ENCODE assay signal across 22 cellular contexts in the genomic region with DNA sequence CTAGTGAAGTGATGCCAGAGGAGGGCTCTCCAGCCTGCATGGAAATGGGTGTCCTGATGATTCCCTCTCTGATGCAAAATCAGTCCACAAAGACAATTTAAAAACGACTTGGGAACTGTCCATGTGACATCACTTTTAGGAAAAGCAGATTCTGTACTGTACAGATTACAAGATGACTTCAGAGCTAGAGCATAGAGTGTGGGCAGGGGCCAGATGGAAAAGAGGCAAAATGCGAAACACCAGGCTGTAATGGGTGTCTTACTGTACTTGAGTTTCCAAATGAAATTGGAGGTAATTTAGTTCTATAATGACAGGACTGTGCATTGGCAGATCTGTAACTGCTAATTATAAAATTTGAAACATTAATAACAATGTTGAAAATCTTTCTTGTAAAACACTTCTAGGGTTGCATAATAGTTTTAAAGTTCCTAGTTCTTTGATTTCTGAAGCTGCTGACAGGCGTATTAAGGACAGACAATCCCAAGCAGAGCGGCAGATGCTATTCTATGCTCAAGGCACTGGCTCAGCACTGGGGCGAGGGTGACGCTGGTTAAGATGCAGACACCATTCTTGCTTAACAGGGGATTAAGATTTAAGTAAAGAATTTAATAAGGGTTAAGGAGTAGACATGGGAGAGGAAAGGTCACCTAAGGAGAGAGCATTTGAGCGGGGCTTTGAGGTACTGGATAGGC. TPM values are rescaled to one million over a fixed set of nuclear protein-coding genes. Genes with fewer than 3 reads are reported as not detected.
DNase-seq lines count a peak whose midpoint lies in the region; ATAC-seq and TF ChIP-seq lines count a peak whose summit lies in the region.
"Had no signal": no experiment of that assay in that cellular context is flagged by ENCODE, and none has a peak within 500 bp of the region (broad histone marks: within the 10 kb centered on the region; RNA-seq: fewer than 3 reads in every experiment).

No MANE protein-coding gene starts in this region.

- H3K27ac Mint-ChIP-seq in activated T-cell treated with anti-CD3 and anti-CD28 coated beads, Interleukin-2, amount 50 U/mL, for 24 hours: peak overlapping the region; percentile 28
- no peak overlapping the region for H3K27ac Mint-ChIP-seq in neural progenitor cell
- H3K27ac Mint-ChIP-seq: activated B cell treated with CpG ODN at 0.5 μM for 24 hours; stimulated activated naive B cell treated with anti-CD40 and anti-IgM and Interleukin-4, amounts not matched to agents 10 μg/mL and 1 μg/mL and 100 μg/mL, for 72 hours had no signal

- no peaks in the 10 kb centered on the region for H3F3A ChIP-seq in neural progenitor cell (ENCODE audit: low read depth)

- H3K79me2 ChIP-seq in neural progenitor cell (ENCODE audit: low read depth): no peaks in the 10 kb centered on the region

- H3K27me3 Mint-ChIP-seq in activated T-cell treated with anti-CD3 and anti-CD28 coated beads, Interleukin-2, amount 50 U/mL, for 24 hours: no peaks in the 10 kb centered on the region
- H3K27me3 Mint-ChIP-seq in neural progenitor cell (ENCODE audit: insufficient read depth, low read depth): no peaks in the 10 kb centered on the region
- H3K27me3 Mint-ChIP-seq: activated B cell treated with CpG ODN at 0.5 μM for 24 hours; CD4-positive, alpha-beta memory T cell; stimulated activated naive B cell treated with anti-CD40 and anti-IgM and Interleukin-4, amounts not matched to agents 10 μg/mL and 1 μg/mL and 100 μg/mL, for 72 hours had no signal

- ATAC-seq in GM21526 (IDR thresholded peaks at IDR 0.05; ENCODE audit: low FRiP score, unreplicated experiment): no peak
- no peak for ATAC-seq in GM21717 (IDR thresholded peaks at IDR 0.05; ENCODE audit: unreplicated experiment)
- ATAC-seq: body of pancreas; pancreas; stimulated activated naive B cell treated with anti-CD40 and anti-IgM and Interleukin-4, amounts not matched to agents 10 μg/mL and 1 μg/mL and 100 μg/mL, for 72 hours had no signal

- H3K27me3 ChIP-seq in skeletal muscle tissue (ENCODE audit: control insufficient read depth in 3 of 3, insufficient read depth in 3 of 3, low read length in 3 of 3): no peaks in the 10 kb centered on the region
- H3K27me3 ChIP-seq in neural progenitor cell: no peaks in the 10 kb centered on the region
- H3K27me3 ChIP-seq: body of pancreas, pancreas, SJCRH30, upper lobe of left lung had no signal

- H4K20me1 ChIP-seq in neural progenitor cell (ENCODE audit: low read depth): no peaks in the 10 kb centered on the region

- peaks cover 12 to 33% (median 29%) of the 10 kb centered on the region in 3 donors for H3K36me3 ChIP-seq in skeletal muscle tissue (ENCODE audit: control insufficient read depth in 3 of 3, insufficient read depth in 3 of 3, low read length in 3 of 3)
- H3K36me3 ChIP-seq in neural progenitor cell: no peaks in the 10 kb centered on the region

- H3K27ac ChIP-seq in skeletal muscle tissue (ENCODE audit: low read depth, low read length) (peak overlapping the region; percentile 43), neural progenitor cell (no peak overlapping the region)
- H3K27ac ChIP-seq: body of pancreas, pancreas, PC-9, SJCRH30, upper lobe of left lung had no signal

- H3K4me3 ChIP-seq in fibroblast of mammary gland (ENCODE audit: control insufficient read depth, low read depth, low read length): no peak overlapping the region
- no peak overlapping the region for H3K4me3 ChIP-seq in skeletal muscle tissue (ENCODE audit: low read length in 3 of 3)
- H3K4me3 ChIP-seq in neural progenitor cell: no peak overlapping the region
- H3K4me3 ChIP-seq: body of pancreas, pancreas, PC-9, SJCRH30, upper lobe of left lung had no signal

- no peaks in the 10 kb centered on the region for H3K9me3 Mint-ChIP-seq in activated T-cell treated with anti-CD3 and anti-CD28 coated beads, Interleukin-2, amount 50 U/mL, for 24 hours
- no peaks in the 10 kb centered on the region for H3K9me3 Mint-ChIP-seq in neural progenitor cell
- H3K9me3 Mint-ChIP-seq: activated B cell treated with CpG ODN at 0.5 μM for 24 hours; CD4-positive, alpha-beta memory T cell; stimulated activated naive B cell treated with anti-CD40 and anti-IgM and Interleukin-4, amounts not matched to agents 10 μg/mL and 1 μg/mL and 100 μg/mL, for 72 hours had no signal

- H3K4me1 Mint-ChIP-seq in activated T-cell treated with anti-CD3 and anti-CD28 coated beads, Interleukin-2, amount 50 U/mL, for 24 hours (ENCODE audit: low read depth): peaks cover 19% of the 10 kb centered on the region
- peaks cover 1% of the 10 kb centered on the region for H3K4me1 Mint-ChIP-seq in neural progenitor cell
- H3K4me1 Mint-ChIP-seq: activated B cell treated with CpG ODN at 0.5 μM for 24 hours; stimulated activated naive B cell treated with anti-CD40 and anti-IgM and Interleukin-4, amounts not matched to agents 10 μg/mL and 1 μg/mL and 100 μg/mL, for 72 hours had no signal

- H3K9me3 ChIP-seq in skeletal muscle tissue (ENCODE audit: control insufficient read depth in 3 of 3, low read length in 3 of 3) (no peaks in the 10 kb centered on the region), neural progenitor cell (ENCODE audit: low read depth) (no peaks in the 10 kb centered on the region)
- H3K9me3 ChIP-seq: body of pancreas, pancreas, upper lobe of left lung had no signal

- no peak overlapping the region for H3K9ac ChIP-seq in skeletal muscle tissue (ENCODE audit: low read depth in 1 of 3, low read length in 3 of 3)
- no peak overlapping the region for H3K9ac ChIP-seq in neural progenitor cell

- peaks cover 80% of the 10 kb centered on the region for H3K36me3 Mint-ChIP-seq in activated T-cell treated with anti-CD3 and anti-CD28 coated beads, Interleukin-2, amount 50 U/mL, for 24 hours (ENCODE audit: low read depth)
- peaks cover 33% of the 10 kb centered on the region for H3K36me3 Mint-ChIP-seq in neural progenitor cell

- no peak overlapping the region for H3K4me3 Mint-ChIP-seq in activated T-cell treated with anti-CD3 and anti-CD28 coated beads, Interleukin-2, amount 50 U/mL, for 24 hours
- H3K4me3 Mint-ChIP-seq in neural progenitor cell: no peak overlapping the region
- H3K4me3 Mint-ChIP-seq: activated B cell treated with CpG ODN at 0.5 μM for 24 hours; CD4-positive, alpha-beta memory T cell; stimulated activated naive B cell treated with anti-CD40 and anti-IgM and Interleukin-4, amounts not matched to agents 10 μg/mL and 1 μg/mL and 100 μg/mL, for 72 hours had no signal

- H3K4me1 ChIP-seq in skeletal muscle tissue (ENCODE audit: control insufficient read depth in 3 of 3, insufficient read depth in 3 of 3, low read length in 3 of 3): peaks cover 4 to 30% (median 27%) of the 10 kb centered on the region in 3 donors
- no peaks in the 10 kb centered on the region for H3K4me1 ChIP-seq in neural progenitor cell
- H3K4me1 ChIP-seq: body of pancreas, pancreas, SJCRH30, upper lobe of left lung had no signal

- no peak overlapping the region for H2AFZ ChIP-seq in neural progenitor cell (replicated peaks)
- H2AFZ ChIP-seq: PC-9 had no signal

- DNase-seq in activated T-cell treated with anti-CD3 and anti-CD28 coated beads, Interleukin-2, amount 50 U/mL, for 24 hours: no peak
- no peak for DNase-seq in activated T-cell treated with anti-CD3 and anti-CD28 coated beads, Interleukin-2, amount 50 U/mL, for 48 hours
- DNase-seq in NCI-H524 (lab: John Stamatoyannopoulos, UW) (peak; percentile 79 to 94), fibroblast of mammary gland (ENCODE audit: low read depth) (peak; percentile 48), neural progenitor cell (ENCODE audit: low spot score) (no peak)
- DNase-seq: ACHN; activated B cell treated with CpG ODN at 0.5 μM for 24 hours; body of pancreas; CD4-positive, alpha-beta memory T cell; cortex of kidney; DND-41; NCI-H1694 treated with DMSO at 0.1 percent for 48 hours; NCI-H446; pancreas; PC-9; stimulated activated CD4-positive, alpha-beta T cell treated with anti-CD3 and anti-CD28 coated beads, Interleukin-12 subunit alpha, Interleukin-12 subunit beta, amount 100 ng/mL, for 4 hours; stimulated activated naive B cell treated with anti-CD40 and anti-IgM and Interleukin-4, amounts not matched to agents 10 μg/mL and 1 μg/mL and 100 μg/mL, for 72 hours; upper lobe of left lung had no signal

- no peak overlapping the region for H3K4me2 ChIP-seq in neural progenitor cell
- H3K4me2 ChIP-seq: PC-9 had no signal

- TF ChIP-seq CTCF in fibroblast of mammary gland (conservative IDR thresholded peaks at IDR 0.05; ENCODE audit: control insufficient read depth, insufficient read depth, low read depth, low read length) (no peak), neural progenitor cell (IDR thresholded peaks at IDR 0.05) (no peak)

RNA-seq across cellular contexts. Expression of a gene that starts 29.6 kb away (rescaled TPM):
- 21.4 TPM for total RNA-seq in skeletal muscle tissue
- total RNA-seq in neural progenitor cell (ENCODE audit: low replicate concordance): 65.8 and 73.4 TPM in 2 replicates

RNA-seq across cellular contexts. Expression of a gene that starts 29.8 kb away (rescaled TPM):
- 54.8 TPM for total RNA-seq in skeletal muscle tissue
- 165 and 256 TPM in 2 replicates for total RNA-seq in neural progenitor cell (ENCODE audit: low replicate concordance)

RNA-seq across cellular contexts. Expression of a gene that starts 38.9 kb away (rescaled TPM):
- total RNA-seq in skeletal muscle tissue (86.1 TPM), neural progenitor cell (ENCODE audit: low replicate concordance) (47.8 and 64.5 TPM in 2 replicates)

RNA-seq across cellular contexts. Expression of a gene that starts 55.6 kb away (rescaled TPM):
- total RNA-seq in skeletal muscle tissue (130 TPM), neural progenitor cell (ENCODE audit: low replicate concordance) (38.7 and 51.3 TPM in 2 replicates)

Comparison
In these comparisons a context has a peak if more than half of its experiments do, and no peak if none do; other contexts are left out.
1. DNase-seq: peak in NCI-H524 (2 of 2) and fibroblast of mammary gland (single experiment); none in activated T-cell treated with anti-CD3 and anti-CD28 coated beads, Interleukin-2, amount 50 U/mL, for 24 hours (single experiment), activated T-cell treated with anti-CD3 and anti-CD28 coated beads, Interleukin-2, amount 50 U/mL, for 48 hours (0 of 2) and neural progenitor cell (single experiment).